ENCODE assay signal across 8 cellular contexts in the genomic region with DNA sequence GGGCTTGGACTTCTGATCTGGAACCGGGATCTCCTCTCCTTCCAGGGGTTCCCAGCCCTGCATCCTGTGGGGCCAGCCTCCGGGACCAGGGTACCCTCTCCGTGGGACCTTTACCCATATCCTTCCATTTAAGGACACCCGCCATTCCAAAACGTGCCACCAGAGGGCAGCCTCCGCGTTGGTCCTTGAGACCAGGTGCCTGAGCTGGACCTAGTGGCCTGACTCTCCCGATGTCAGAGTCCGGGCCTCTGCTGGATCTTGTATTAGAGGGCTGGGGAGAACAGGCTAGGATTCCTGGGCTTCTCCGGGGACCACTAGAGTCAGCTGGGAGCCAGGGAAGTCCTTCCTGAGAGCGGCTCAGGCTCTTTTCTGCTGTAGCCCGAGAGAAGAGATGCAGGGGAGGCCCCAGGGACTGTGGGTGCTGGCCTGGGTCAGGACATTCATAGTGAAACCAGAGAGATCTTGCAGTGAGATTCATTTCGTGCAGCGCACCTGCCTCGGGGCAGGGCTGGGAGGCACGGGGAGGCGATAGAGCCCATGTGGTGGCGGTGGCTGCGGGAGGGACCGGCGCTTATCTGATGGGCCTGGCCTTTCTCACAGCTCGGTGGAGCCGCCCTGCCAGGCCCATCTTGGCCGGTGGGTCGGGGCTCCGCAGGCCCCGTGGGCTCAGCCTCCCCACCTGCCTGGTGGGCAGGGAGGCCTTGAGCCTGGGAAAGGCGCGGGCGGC. TPM values are rescaled to one million over a fixed set of nuclear protein-coding genes. Genes with fewer than 3 reads are reported as not detected.
A peak's percentile ranks its signal among the peaks of the same experiment; 100 is the strongest.
DNase-seq lines count a peak whose midpoint lies in the region; ATAC-seq and TF ChIP-seq lines count a peak whose summit lies in the region.

No MANE protein-coding gene starts in this region.

- H3K27ac Mint-ChIP-seq in Calu3 (ENCODE audit: unreplicated experiment) = no peak overlapping the region

- H3K79me2 ChIP-seq in OCI-LY3 (ENCODE audit: low read length) (no peaks in the 10 kb centered on the region), neural cell (replicated peaks; ENCODE audit: insufficient read depth, low read length) (no peaks in the 10 kb centered on the region)

- peaks cover 36% of the 10 kb centered on the region for H3K27me3 ChIP-seq in OCI-LY3 (ENCODE audit: low read depth, low read length)
- H3K27me3 ChIP-seq in esophagus squamous epithelium = peaks cover 0 to 38% (median 0%) of the 10 kb centered on the region in 4 donors
- H3K27me3 ChIP-seq in neural cell (ENCODE audit: insufficient read depth, low read depth, low read length) = peaks cover 3% of the 10 kb centered on the region
- peaks cover 0 to 23% (median 4%) of the 10 kb centered on the region in 3 donors for H3K27me3 ChIP-seq in stomach

- 0% methylated on average over 3 of the region's 30 CpGs; no CpG with 5 or more reads in 1 of the 2 donors for WGBS in esophagus squamous epithelium, 2 donors
- 32 to 53% (median 34%) methylated on average over 15 to 30 of the region's 30 CpGs for WGBS in stomach, 5 donors

- no peaks in the 10 kb centered on the region for H3K9me2 ChIP-seq in neural cell (ENCODE audit: insufficient read depth, low read length)

- H3K4me2 ChIP-seq in OCI-LY3 (ENCODE audit: low read length) (peak overlapping the region; percentile 96), neural cell (ENCODE audit: low read length) (no peak overlapping the region)

- ATAC-seq in GM19397 (IDR thresholded peaks at IDR 0.05; ENCODE audit: unreplicated experiment) = peak; percentile 74
- peak; percentile 92 for ATAC-seq in HG03520 (IDR thresholded peaks at IDR 0.05; ENCODE audit: unreplicated experiment)

- TF ChIP-seq EP300 in neural cell (conservative IDR thresholded peaks at IDR 0.05; ENCODE audit: poor library complexity, severe bottlenecking) = no peak
- no peak for TF ChIP-seq EP300 in stomach (IDR thresholded peaks at IDR 0.05)

- intact Hi-C loops in Calu3 (cut with micrococcal nuclease; ENCODE audit: unreplicated experiment) = loop anchor here (1.0 to 5.0 kb wide), 4 partner anchors 67 to 171 kb away; a partner anchor contains a TSS
- intact Hi-C loops in esophagus squamous epithelium (cut with DNase I) = loop anchor here (2.0 kb wide), 1 partner anchor 171 kb away; no protein-coding TSS in a partner anchor
- intact Hi-C loops in stomach (cut with DNase I; ENCODE audit: low total_unique reads) = no loop called here

- CTCF ChIA-PET in Calu3 (lab: Charles Lee) = interaction anchor here (0.7 to 1.6 kb wide), 13 partner anchors 8 to 524 kb away, joined by 3 to 12 read pairs (median 5); a partner anchor contains a TSS

- H3K9ac ChIP-seq in OCI-LY3 (ENCODE audit: low read length) (peak overlapping the region; percentile 54), neural cell (ENCODE audit: low read length) (no peak overlapping the region)

- H3K27me3 Mint-ChIP-seq in Calu3 (ENCODE audit: unreplicated experiment) = peaks cover 38% of the 10 kb centered on the region

- no peaks in the 10 kb centered on the region for H3K4me1 Mint-ChIP-seq in Calu3 (ENCODE audit: low read depth, unreplicated experiment)

- peak; percentile 91 for DNase-seq in Calu3
- peak; percentile 76 for DNase-seq in activated T-cell treated with anti-CD3 and anti-CD28 coated beads for 1 hour (ENCODE audit: low read depth)
- DNase-seq in esophagus squamous epithelium (lab: John Stamatoyannopoulos, UW) = no peak
- DNase-seq in stomach = peak; percentile 92

- H3K27ac ChIP-seq in OCI-LY3 (ENCODE audit: low read length) = peak overlapping the region; percentile 72
- no peak overlapping the region for H3K27ac ChIP-seq in esophagus squamous epithelium
- no peak overlapping the region for H3K27ac ChIP-seq in neural cell (ENCODE audit: low read length)
- H3K27ac ChIP-seq in stomach = no peak overlapping the region

- no peaks in the 10 kb centered on the region for H3K9me3 Mint-ChIP-seq in Calu3 (ENCODE audit: low read depth, unreplicated experiment)

- no peaks in the 10 kb centered on the region for H3K36me3 Mint-ChIP-seq in Calu3 (ENCODE audit: insufficient read depth, unreplicated experiment)

- TF ChIP-seq RAD21 in neural cell (conservative IDR thresholded peaks at IDR 0.05) = peak; percentile 79

- BruUV-seq in Calu3 (replicated peaks; lab: Mats Ljungman, UMichigan) = no TSS peak

- H4K20me1 ChIP-seq in OCI-LY3 (ENCODE audit: insufficient read depth, low read length) (no peaks in the 10 kb centered on the region), neural cell (ENCODE audit: insufficient read depth) (no peaks in the 10 kb centered on the region)

- H3K4me3 ChIP-seq in OCI-LY3 (ENCODE audit: low read length) (peak overlapping the region; percentile 75), esophagus squamous epithelium (peak overlapping the region in 1 of 4 donors; percentile 37), neural cell (ENCODE audit: low read length) (no peak overlapping the region), stomach (peak overlapping the region in 2 of 4 donors; percentile 15 to 27)

- H3K9me3 ChIP-seq in OCI-LY3 (ENCODE audit: insufficient read depth, low read length) (no peaks in the 10 kb centered on the region), esophagus squamous epithelium (no peaks in the 10 kb centered on the region), neural cell (ENCODE audit: low read length) (no peaks in the 10 kb centered on the region), stomach (no peaks in the 10 kb centered on the region)

- H3F3A ChIP-seq in neural cell (ENCODE audit: insufficient read depth, low read length, poor library complexity, severe bottlenecking) = no peaks in the 10 kb centered on the region

- H3K36me3 ChIP-seq in OCI-LY3 (replicated peaks; ENCODE audit: low read depth, low read length) (no peaks in the 10 kb centered on the region), esophagus squamous epithelium (no peaks in the 10 kb centered on the region), neural cell (ENCODE audit: insufficient read depth, low read length) (no peaks in the 10 kb centered on the region), stomach (no peaks in the 10 kb centered on the region)

- H2AFZ ChIP-seq in OCI-LY3 (ENCODE audit: low read depth, low read length) (peak overlapping the region; percentile 70), neural cell (ENCODE audit: low read depth, low read length) (no peak overlapping the region)

- H3K4me3 Mint-ChIP-seq in Calu3 (ENCODE audit: low read depth, unreplicated experiment) = no peak overlapping the region

- TF ChIP-seq CTCF in Calu3 (IDR thresholded peaks at IDR 0.05; ENCODE audit: unreplicated experiment) = peak; percentile 93
- TF ChIP-seq CTCF in OCI-LY3 (IDR thresholded peaks at IDR 0.05; ENCODE audit: low read depth, low read length) = peak; percentile 94
- peak; percentile 72 to 95 (median 92) for TF ChIP-seq CTCF in esophagus squamous epithelium (IDR thresholded peaks at IDR 0.05)
- TF ChIP-seq CTCF in neural cell (IDR thresholded peaks at IDR 0.05; ENCODE audit: poor library complexity, severe bottlenecking) = peak; percentile 86
- TF ChIP-seq CTCF in stomach (IDR thresholded peaks at IDR 0.05) = peak in 5 of 7 experiments; percentile 86 to 96 (median 88)

- H3K4me1 ChIP-seq in OCI-LY3 (ENCODE audit: low read length) (peaks cover 30% of the 10 kb centered on the region), esophagus squamous epithelium (peaks cover 0 to 5% (median 0%) of the 10 kb centered on the region in 3 donors), stomach (peaks cover 0 to 9% (median 8%) of the 10 kb centered on the region in 4 donors)

- no peak for TF ChIP-seq POLR2A in esophagus squamous epithelium (IDR thresholded peaks at IDR 0.05)
- TF ChIP-seq POLR2A in stomach (IDR thresholded peaks at IDR 0.05) = no peak

TF ChIP-seq in neural cell, 6 proteins besides CTCF, POLR2A, EP300 and RAD21:
- TF ChIP-seq POLR2AphosphoS5 (IDR thresholded peaks at IDR 0.05) = no peak
- TF ChIP-seq SMC3 (conservative IDR thresholded peaks at IDR 0.05; ENCODE audit: poor library complexity) = peak; percentile 91

RNA-seq across cellular contexts. Expression of a gene that starts 9.8 kb away (rescaled TPM):
- total RNA-seq in Calu3 (2022) (not detected in 2 replicates), esophagus squamous epithelium (not detected), stomach (under 1 TPM in 1 of 5 donors, not detected in 4; 0.73 TPM)
- polyA plus RNA-seq in neural cell (not detected in 2 replicates), stomach (not detected)
- not detected in 2 replicates for polyA minus RNA-seq in neural cell

RNA-seq across cellular contexts. Expression of a gene that starts 41.3 kb away (rescaled TPM):
- total RNA-seq in Calu3 (2022) = 0.59 and 1.5 TPM in 2 replicates
- 10 to 100 TPM in 2 of 4 donors, 1 to 10 TPM in 2; 5.5 to 17.2 (median 8.9) TPM for total RNA-seq in esophagus squamous epithelium
- polyA plus RNA-seq in neural cell = 60.1 and 78.4 TPM in 2 replicates
- 81.3 and 96.9 TPM in 2 replicates for polyA minus RNA-seq in neural cell
- total RNA-seq in stomach = 10 to 100 TPM in 4 of 5 donors, 1 to 10 TPM in 1; 7.5 to 26.6 (median 18.1) TPM
- 10 to 100 TPM in 2 of 3 donors, 1 to 10 TPM in 1; 8.4 to 14.0 (median 10.3) TPM for polyA plus RNA-seq in stomach
